9 cellular contexts compared by ENCODE assay signal in genomic region chr12:111330800-111331752, GRCh38. TPM values are rescaled to one million over a fixed set of nuclear protein-coding genes. Genes with fewer than 3 reads are reported as not detected.
DNase-seq lines count a peak whose midpoint lies in the region; ATAC-seq and TF ChIP-seq lines count a peak whose summit lies in the region.
"Had no signal": no experiment of that assay in that cellular context is flagged by ENCODE, and none has a peak within 500 bp of the region (broad histone marks: within the 10 kb centered on the region; RNA-seq: fewer than 3 reads in every experiment).

No MANE protein-coding gene starts in this region.

- ATAC-seq in left cardiac atrium (peak; percentile 26 to 27), thoracic aorta (ENCODE audit: insufficient number of reproducible peaks, low FRiP score, low read depth) (no peak), GM21390 (IDR thresholded peaks at IDR 0.05; ENCODE audit: unreplicated experiment) (no peak)

- intact Hi-C loops in left cardiac atrium (cut with DNase I): no loop called here

- no peaks in the 10 kb centered on the region for H3K4me1 ChIP-seq in Loucy (ENCODE audit: insufficient read depth, low read length, poor library complexity, severe bottlenecking)
- no peaks in the 10 kb centered on the region for H3K4me1 ChIP-seq in thoracic aorta (ENCODE audit: control insufficient read depth in 1 of 2, low read depth in 2 of 2)

- H4K20me1 ChIP-seq in Loucy (ENCODE audit: insufficient read depth, low read length, poor library complexity, severe bottlenecking): no peaks in the 10 kb centered on the region
- H4K20me1 ChIP-seq: BLaER1 treated with 17β-estradiol and CSF1 and Interleukin-3, amounts not matched to agents 10 nM and 100 nM had no signal

- H3K4me3 ChIP-seq in Loucy (ENCODE audit: low read length, poor library complexity, severe bottlenecking): no peak overlapping the region
- no peak overlapping the region for H3K4me3 ChIP-seq in thoracic aorta
- H3K4me3 ChIP-seq: BLaER1 treated with 17β-estradiol and CSF1 and Interleukin-3, amounts not matched to agents 10 nM and 100 nM had no signal

- H3K27me3 ChIP-seq in Loucy (ENCODE audit: insufficient read depth, low read length, poor library complexity, severe bottlenecking) (no peaks in the 10 kb centered on the region), thoracic aorta (replicated peaks; ENCODE audit: insufficient read depth) (no peaks in the 10 kb centered on the region)
- H3K27me3 ChIP-seq: BLaER1 treated with 17β-estradiol and CSF1 and Interleukin-3, amounts not matched to agents 10 nM and 100 nM had no signal

- H3K9ac ChIP-seq in Loucy (ENCODE audit: low read depth, low read length, poor library complexity, severe bottlenecking): no peak overlapping the region

- TF ChIP-seq CTCF in Loucy (conservative IDR thresholded peaks at IDR 0.05; ENCODE audit: low read length): peak; percentile 68
- peak; percentile 33 for TF ChIP-seq CTCF in thoracic aorta (IDR thresholded peaks at IDR 0.05)

- no peak overlapping the region for H3K4me2 ChIP-seq in Loucy (ENCODE audit: low read depth, low read length, poor library complexity, severe bottlenecking)

- peak; percentile 2 for DNase-seq in NCI-H1436 (lab: John Stamatoyannopoulos, UW)
- DNase-seq in NCI-H1436 treated with DMSO at 0.1 percent for 48 hours (lab: John Stamatoyannopoulos, UW): no peak
- DNase-seq in UCSD-AML1 (lab: John Stamatoyannopoulos, UW; ENCODE audit: unreplicated experiment): peak; percentile 50
- DNase-seq in left cardiac atrium: no peak
- no peak for DNase-seq in thoracic aorta (ENCODE audit: low spot score)
- DNase-seq in activated CD8-positive, alpha-beta memory T cell treated with anti-CD3 and anti-CD28 coated beads, Interleukin-2, amount 50 U/mL, for 48 hours: no peak

- H3K9me3 ChIP-seq in Loucy (ENCODE audit: insufficient read depth, low read depth, low read length): no peaks in the 10 kb centered on the region
- H3K9me3 ChIP-seq in thoracic aorta: no peaks in the 10 kb centered on the region
- H3K9me3 ChIP-seq: BLaER1 treated with 17β-estradiol and CSF1 and Interleukin-3, amounts not matched to agents 10 nM and 100 nM had no signal

- H2AFZ ChIP-seq in Loucy (ENCODE audit: low read length): no peak overlapping the region

- no peaks in the 10 kb centered on the region for H3K79me2 ChIP-seq in Loucy (ENCODE audit: insufficient read depth, low read length)

- H3K27ac ChIP-seq in thoracic aorta: no peak overlapping the region
- H3K27ac ChIP-seq: BLaER1 treated with 17β-estradiol and CSF1 and Interleukin-3, amounts not matched to agents 10 nM and 100 nM had no signal

- no peaks in the 10 kb centered on the region for H3F3A ChIP-seq in Loucy (ENCODE audit: low read depth)

- H3K9me2 ChIP-seq in Loucy (replicated peaks; ENCODE audit: low read depth, low read length): no peaks in the 10 kb centered on the region

- H3K36me3 ChIP-seq in Loucy (ENCODE audit: insufficient read depth, low read length) (no peaks in the 10 kb centered on the region), thoracic aorta (no peaks in the 10 kb centered on the region)
- H3K36me3 ChIP-seq: BLaER1 treated with 17β-estradiol and CSF1 and Interleukin-3, amounts not matched to agents 10 nM and 100 nM had no signal

RNA-seq across cellular contexts. Expression of gene PHETA1, which starts 37.8 kb away (rescaled TPM):
- total RNA-seq in left cardiac atrium: 1 to 10 TPM; 7.8 to 8.8 TPM
- 10 to 100 TPM; 12.6 to 14.7 TPM for total RNA-seq in thoracic aorta

Comparison
In these comparisons a context has a peak if more than half of its experiments do, and no peak if none do; other contexts are left out.
1. DNase-seq: peak in NCI-H1436 (single experiment) and UCSD-AML1 (single experiment); none in NCI-H1436 treated with DMSO at 0.1 percent for 48 hours (single experiment), left cardiac atrium (single experiment), thoracic aorta (single experiment) and activated CD8-positive, alpha-beta memory T cell treated with anti-CD3 and anti-CD28 coated beads, Interleukin-2, amount 50 U/mL, for 48 hours (single experiment).
2. ATAC-seq: peak in left cardiac atrium (2 of 2); none in thoracic aorta (single experiment) and GM21390 (single experiment).